Comparison of ENCODE assay signal across 24 cellular contexts in genomic region chr9:80602291-80602690, GRCh38.
"Had no signal": no experiment of that assay in that cellular context is flagged by ENCODE, and none has a peak within 500 bp of the region (broad histone marks: within the 10 kb centered on the region; RNA-seq: fewer than 3 reads in every experiment).

No MANE protein-coding gene starts in this region.

- H3K27ac ChIP-seq: esophagus squamous epithelium, heart right ventricle, left lung, neural progenitor cell, parathyroid adenoma, right lobe of liver, thyroid gland, vagina had no signal

- DNase-seq: effector memory CD8-positive, alpha-beta T cell; erythroblast; esophagus squamous epithelium; foreskin melanocyte; glutamatergic neuron; heart right ventricle; hippocampal formation; left cardiac atrium; left lung; mesenchymal stem cell; mucosa of descending colon; naive B cell; right lobe of liver; small intestine; stimulated activated CD4-positive, alpha-beta T cell treated with anti-CD3 and anti-CD28 coated beads, Interleukin-1b, Interleukin-23, amount 100 ng/mL, for 48 hours; stimulated activated CD4-positive, alpha-beta T cell treated with anti-CD3 and anti-CD28 coated beads, Interleukin-4, amount 100 ng/mL, for 1 hour; stimulated activated CD8-positive, alpha-beta memory T cell treated with anti-CD3 and anti-CD28 coated beads, Interleukin-4, amount 100 ng/mL, for 48 hours; stimulated activated naive CD4-positive, alpha-beta T cell; stimulated activated naive CD8-positive, alpha-beta T cell treated with anti-CD3 and anti-CD28 coated beads, Interleukin-15, amount 100 ng/mL, for 72 hours; thyroid gland; trophoblast cell had no signal
